Comparison of ENCODE assay signal across 4 cellular contexts in genomic region chr3:113849071-113849470, GRCh38. TPM values are rescaled to one million over a fixed set of nuclear protein-coding genes. Genes with fewer than 3 reads are reported as not detected.
DNase-seq lines count a peak whose midpoint lies in the region; ATAC-seq, FAIRE-seq and TF ChIP-seq lines count a peak whose summit lies in the region.
"Not testable (repeated sequence)": the region's sequence is repeated elsewhere in the genome, so short reads cannot be mapped to it uniquely, and the experiment has no call there.

No MANE protein-coding gene starts in this region.

- H3K4me1 ChIP-seq in A549; HEK293 (ENCODE audit: control insufficient read depth, insufficient read depth, low read length): not testable (repeated sequence)

- DNase-seq in A549 (ENCODE audit: low read depth in 1 of 2, low spot score in 1 of 2); WTC11 (ENCODE audit: low spot score); glutamatergic neuron: not testable (repeated sequence)

- H3K27ac ChIP-seq in A549; HEK293 (ENCODE audit: extremely low read depth, low read depth, low read length): not testable (repeated sequence)

- POLR2A ChIA-PET in A549 (lab: Yijun Ruan, JAX); HEK293 (lab: Yijun Ruan, JAX); WTC11 (lab: Charles Lee): not testable (repeated sequence)

- CTCF ChIA-PET in A549 (lab: Yijun Ruan, JAX), result interaction anchor here (1.0 kb wide), 1 partner anchor 64 kb away, joined by 4 read pairs; no protein-coding TSS in a partner anchor
- CTCF ChIA-PET in HEK293 (lab: Yijun Ruan, JAX), result interaction anchor here (0.6 kb wide), 1 partner anchor 65 kb away, joined by 3 read pairs; no protein-coding TSS in a partner anchor
- CTCF ChIA-PET in WTC11 (lab: Charles Lee), result not testable (repeated sequence)

- not testable (repeated sequence) for TF ChIP-seq POLR2A in A549 (IDR thresholded peaks at IDR 0.05; ENCODE audit: low read length)

- not testable (repeated sequence) for H3K4me3 ChIP-seq in A549; HEK293 (ENCODE audit: low read depth, low read length)

- not testable (repeated sequence) for H3K4me3 Mint-ChIP-seq in WTC11; glutamatergic neuron (ENCODE audit: unreplicated experiment)

- TF ChIP-seq RAD21 in A549 (conservative IDR thresholded peaks at IDR 0.05 in 1 of 2, IDR thresholded peaks at IDR 0.05 in 1 of 2), result not testable (repeated sequence)

- FAIRE-seq in A549 (lab: Jason Lieb, UNC), result not testable (repeated sequence)

- not testable (repeated sequence) for H3K9me3 ChIP-seq in A549; HEK293 (ENCODE audit: control insufficient read depth, insufficient read depth, low read depth, low read length)

- TF ChIP-seq EP300 in A549 (IDR thresholded peaks at IDR 0.05), result not testable (repeated sequence)

- H3K27ac Mint-ChIP-seq in WTC11, result not testable (repeated sequence)
- peak overlapping the region; percentile 73 for H3K27ac Mint-ChIP-seq in glutamatergic neuron (ENCODE audit: unreplicated experiment)

- H3K9me3 Mint-ChIP-seq in WTC11; glutamatergic neuron (ENCODE audit: unreplicated experiment): not testable (repeated sequence)

- 65% methylated on average over 2 of the region's 3 CpGs for WGBS in A549 (ENCODE audit: missing lambda C conversion rate)

- H3K36me3 Mint-ChIP-seq in WTC11; glutamatergic neuron (ENCODE audit: unreplicated experiment): not testable (repeated sequence)

- not testable (repeated sequence) for H3K4me2 ChIP-seq in A549

- not testable (repeated sequence) for H3K36me3 ChIP-seq in HEK293 (ENCODE audit: control insufficient read depth in 2 of 2, insufficient read depth in 1 of 2, low read length in 2 of 2)

- TF ChIP-seq CTCF in A549 (IDR thresholded peaks at IDR 0.05); HEK293 (tag by site-specific recombination; IDR thresholded peaks at IDR 0.05); WTC11 (IDR thresholded peaks at IDR 0.05); glutamatergic neuron (IDR thresholded peaks at IDR 0.05; ENCODE audit: partially characterized antibody, unreplicated experiment): not testable (repeated sequence)

- ATAC-seq in A549, WTC11: not testable (repeated sequence)

- not testable (repeated sequence) for H3K27me3 Mint-ChIP-seq in WTC11 (ENCODE audit: low read depth); glutamatergic neuron (ENCODE audit: unreplicated experiment)

- not testable (repeated sequence) for H3K4me1 Mint-ChIP-seq in WTC11; glutamatergic neuron (ENCODE audit: low read depth, unreplicated experiment)

TF ChIP-seq in A549, 52 proteins besides CTCF, POLR2A, EP300 and RAD21:
- peak; percentile 23; the same call in 1 of the 2 replicates for TF ChIP-seq ZC3H11A (IDR thresholded peaks at IDR 0.05)

TF ChIP-seq in HEK293, 187 proteins besides CTCF, POLR2A, EP300 and RAD21 (continues in another document):
- TF ChIP-seq ZBTB11 (tag by site-specific recombination; conservative IDR thresholded peaks at IDR 0.05; ENCODE audit: low read depth) (peak; percentile 80), ZNF266 (tag by site-specific recombination; IDR thresholded peaks at IDR 0.05; ENCODE audit: low read depth) (0 out of 2 replicates have a peak, but pooled peaks have one; percentile 58)

TF ChIP-seq in WTC11, 78 proteins besides CTCF, POLR2A, EP300 and RAD21:
- peak; percentile 20; the same call in 1 of the 2 replicates for TF ChIP-seq HMGA2 (CRISPR knock-in tag; IDR thresholded peaks at IDR 0.05)
TF ChIP-seq in WTC11: peak in this region for 1; not testable (repeated sequence) for 77.

RNA-seq across cellular contexts. Expression of gene GRAMD1C, which starts 10.5 kb away (rescaled TPM):
- polyA plus RNA-seq in A549 (2011; rRNA removed) (0.59 and 0.87 TPM in 2 replicates), A549 (2017; fragmentation: RNase III; extraction: RNeasy Plus Mini Kit Qiagen cat#74134 plus additional on column Dnase treatment) (0.32 to 0.84 TPM (median 0.70 TPM) in 3 replicates)
- 0.08 and 0.25 TPM in 2 replicates for polyA plus RNA-seq in A549 (2012; cell fraction: cytosol; rRNA removed)
- 0.18 and 0.44 TPM in 2 replicates for polyA plus RNA-seq in A549 (2012; cell fraction: nucleus; rRNA removed)
- 0.12 TPM in 1 of 2 replicates, not detected in the other for polyA minus RNA-seq in A549 (2011; rRNA and poly(A)+ RNA removed)
- total RNA-seq in WTC11 (2021) (2.6 to 3.5 TPM (median 2.8 TPM) in 3 replicates), glutamatergic neuron (ENCODE audit: unreplicated experiment) (2.1 TPM)
